ENCODE assay signal across 8 cellular contexts in the genomic region with DNA sequence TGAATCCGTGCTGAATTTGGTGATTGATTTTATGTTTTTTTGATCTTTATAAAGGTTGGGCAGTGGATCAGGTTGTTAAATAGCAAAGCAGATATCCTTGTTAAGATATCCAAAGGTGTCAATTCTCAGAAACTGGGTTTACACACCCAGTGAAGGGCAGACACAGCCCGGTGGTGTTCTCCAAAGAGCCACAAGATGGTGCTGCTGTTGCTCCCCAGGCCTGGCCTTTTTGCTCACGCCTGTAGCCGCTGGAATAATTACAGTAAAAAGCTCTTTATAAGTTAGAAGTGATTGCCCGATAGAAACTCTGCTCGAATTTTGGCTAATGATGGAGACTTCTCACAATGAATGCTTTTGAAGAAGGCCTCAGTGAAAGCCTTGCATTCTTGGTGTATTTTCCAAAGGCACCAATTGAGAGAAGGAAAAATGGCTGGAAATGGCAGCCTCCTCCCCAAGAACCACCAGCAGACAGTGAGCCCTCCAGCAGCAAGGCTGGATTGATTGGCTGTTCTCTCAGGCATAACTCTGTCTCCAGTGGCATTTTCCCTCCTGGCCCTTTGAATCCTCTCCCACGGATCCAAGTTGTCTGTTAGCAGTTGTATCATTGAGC.
DNase-seq lines count a peak whose midpoint lies in the region; ATAC-seq and TF ChIP-seq lines count a peak whose summit lies in the region.

No MANE protein-coding gene starts in this region.

- no peak overlapping the region for H2BK20ac ChIP-seq in IMR-90 (ENCODE audit: low read depth, low read length)

- H2AK9ac ChIP-seq in IMR-90 (replicated peaks; ENCODE audit: low read depth, low read length, poor library complexity): no peak overlapping the region

- no TSS peak for BruUV-seq in IMR-90 (replicated peaks; lab: Mats Ljungman, UMichigan)

- H3K27me3 ChIP-seq in IMR-90 (ENCODE audit: control insufficient read depth, insufficient read depth, low read length) (no peaks in the 10 kb centered on the region), ascending aorta (no peaks in the 10 kb centered on the region)

- WGBS in IMR-90 (ENCODE audit: extremely low coverage in 2 of 2, insufficient read length in 1 of 2), 2 experiments: 0% methylated on average over 1 of the region's 7 CpGs; no CpG with 5 or more reads in 1 of the 2 experiments

- H3K9me1 ChIP-seq in IMR-90 (ENCODE audit: insufficient read depth, low read length): no peaks in the 10 kb centered on the region

- H2AFZ ChIP-seq in IMR-90 (replicated peaks; ENCODE audit: low read length, poor library complexity): no peak overlapping the region

- no peak overlapping the region for H2AK5ac ChIP-seq in IMR-90 (ENCODE audit: low read depth, low read length)

- peak; percentile 78 for TF ChIP-seq CTCF in IMR-90 (conservative IDR thresholded peaks at IDR 0.05; ENCODE audit: low read depth, low read length)
- peak; percentile 42 to 68 (median 48) for TF ChIP-seq CTCF in ascending aorta (IDR thresholded peaks at IDR 0.05)

- no peaks in the 10 kb centered on the region for H4K20me1 ChIP-seq in IMR-90 (ENCODE audit: insufficient read depth, low read length)

- H3K27ac ChIP-seq in IMR-90 (ENCODE audit: insufficient read depth, low read length): no peak overlapping the region
- H3K27ac ChIP-seq in ascending aorta: no peak overlapping the region

- DNase-seq in NCI-H146 (lab: John Stamatoyannopoulos, UW) (peak; percentile 59), NCI-H146 treated with DMSO at 0.1 percent for 48 hours (lab: John Stamatoyannopoulos, UW; ENCODE audit: unreplicated experiment) (no peak), IMR-90 (peak; percentile 31), OCI-M2 (lab: John Stamatoyannopoulos, UW; ENCODE audit: unreplicated experiment) (peak; percentile 8), ascending aorta (ENCODE audit: low spot score in 2 of 2) (no peak), iPS DF 4.7 (ENCODE audit: extremely low read depth, low spot score) (peak; percentile 28)
- DNase-seq in stimulated activated CD4-positive, alpha-beta T cell treated with anti-CD3 and anti-CD28 coated beads, Interleukin-12 subunit alpha, Interleukin-12 subunit beta, amount 100 ng/mL, for 4 hours: peak; percentile 25

- no peak overlapping the region for H2BK5ac ChIP-seq in IMR-90 (ENCODE audit: low read depth, low read length, poor library complexity, severe bottlenecking)

- H4K91ac ChIP-seq in IMR-90 (ENCODE audit: insufficient read depth, low read depth, low read length): no peak overlapping the region

- H2BK120ac ChIP-seq in IMR-90 (ENCODE audit: low read depth, low read length): no peak overlapping the region

- no peaks in the 10 kb centered on the region for H3K9me3 ChIP-seq in IMR-90 (ENCODE audit: control insufficient read depth, insufficient read depth, low read length)
- H3K9me3 ChIP-seq in ascending aorta: no peaks in the 10 kb centered on the region

- H3K23ac ChIP-seq in IMR-90 (ENCODE audit: low read depth, low read length): no peak overlapping the region

- dilution Hi-C loops in IMR-90 (cut with HindIII; ENCODE audit: low sequenced_read_pairs, unreplicated experiment): no loop called here

- CTCF ChIA-PET in IMR-90 (lab: Yijun Ruan, JAX): interaction anchor here (0.6 to 1.3 kb wide), 7 partner anchors 9 to 1728 kb away, joined by 3 to 6 read pairs (median 3); no protein-coding TSS in a partner anchor

- POLR2A ChIA-PET in IMR-90 (lab: Charles Lee; ENCODE audit: unreplicated experiment): no interaction called here

- H3K14ac ChIP-seq in IMR-90 (replicated peaks; ENCODE audit: low read depth, low read length): no peak overlapping the region

- no peaks in the 10 kb centered on the region for H3K36me3 ChIP-seq in IMR-90 (ENCODE audit: control insufficient read depth, insufficient read depth, low read length)
- no peaks in the 10 kb centered on the region for H3K36me3 ChIP-seq in ascending aorta

- intact Hi-C loops in IMR-90 (cut with micrococcal nuclease): loop anchor here (1.0 kb wide), 2 partner anchors 1449 to 1671 kb away; no protein-coding TSS in a partner anchor
- intact Hi-C loops in ascending aorta (cut with DNase I): loop anchor here (10.0 kb wide), 1 partner anchor 1446 kb away; the partner anchor contains the start of gene PTPRT

- no peak for TF ChIP-seq POLR2A in IMR-90 (IDR thresholded peaks at IDR 0.05; ENCODE audit: low read depth, low read length)

- no peak overlapping the region for H3K4me3 ChIP-seq in IMR-90 (ENCODE audit: insufficient read depth, low read depth, low read length)
- H3K4me3 ChIP-seq in ascending aorta: no peak overlapping the region

- H2BK15ac ChIP-seq in IMR-90 (ENCODE audit: low read depth, low read length): no peak overlapping the region

- H3K9ac ChIP-seq in IMR-90 (ENCODE audit: low read depth, low read length): no peak overlapping the region

- H3K4me2 ChIP-seq in IMR-90 (ENCODE audit: low read depth, low read length): no peak overlapping the region

- no peak overlapping the region for H3K18ac ChIP-seq in IMR-90 (ENCODE audit: low read depth, low read length)

- no peak overlapping the region for H4K5ac ChIP-seq in IMR-90 (ENCODE audit: low read depth, low read length)

- in situ Hi-C loops in IMR-90 (cut with MboI; ENCODE audit: low sequenced_read_pairs): loop anchor here (5.0 kb wide), 2 partner anchors 1454 to 1669 kb away; no protein-coding TSS in a partner anchor

- ATAC-seq in IMR-90 (ENCODE audit: low read depth) (peak; percentile 97), HG03280 (IDR thresholded peaks at IDR 0.05; ENCODE audit: unreplicated experiment) (no peak)

- H3K4ac ChIP-seq in IMR-90 (ENCODE audit: low read depth, low read length): no peak overlapping the region

- no peak overlapping the region for H3K56ac ChIP-seq in IMR-90 (ENCODE audit: extremely low read depth, insufficient read depth, low read length)

- peak; percentile 80 for TF ChIP-seq RAD21 in IMR-90 (IDR thresholded peaks at IDR 0.05; ENCODE audit: low read length)

- H3K79me1 ChIP-seq in IMR-90 (ENCODE audit: low read depth in 1 of 2, low read length in 2 of 2): no peaks in the 10 kb centered on the region

- H3K4me1 ChIP-seq in IMR-90 (ENCODE audit: control insufficient read depth, insufficient read depth, low read length) (no peaks in the 10 kb centered on the region), ascending aorta (no peaks in the 10 kb centered on the region)

- H4K8ac ChIP-seq in IMR-90 (ENCODE audit: low read depth in 2 of 2, low read length in 2 of 2): no peak overlapping the region

TF ChIP-seq in IMR-90, 13 proteins besides CTCF, POLR2A, EP300 and RAD21:
- TF ChIP-seq NFE2L2 (IDR thresholded peaks at IDR 0.05; ENCODE audit: low read depth, low read length) (no peak), SMC3 (IDR thresholded peaks at IDR 0.05; ENCODE audit: low read depth, low read length) (peak; percentile 77), FOS (IDR thresholded peaks at IDR 0.05; ENCODE audit: low read depth, low read length) (no peak), MXI1 (IDR thresholded peaks at IDR 0.05; ENCODE audit: borderline replicate concordance, low read depth, low read length) (no peak), CEBPB (IDR thresholded peaks at IDR 0.05; ENCODE audit: low read depth, low read length) (no peak)

Comparison
In these comparisons a context has a peak if more than half of its experiments do, and no peak if none do; other contexts are left out.
1. DNase-seq: peak in NCI-H146 (single experiment), IMR-90 (single experiment), OCI-M2 (single experiment), iPS DF 4.7 (single experiment) and stimulated activated CD4-positive, alpha-beta T cell treated with anti-CD3 and anti-CD28 coated beads, Interleukin-12 subunit alpha, Interleukin-12 subunit beta, amount 100 ng/mL, for 4 hours (single experiment); none in NCI-H146 treated with DMSO at 0.1 percent for 48 hours (single experiment) and ascending aorta (0 of 2).